9 cellular contexts compared by ENCODE assay signal in genomic region chrX:65644621-65645287, GRCh38. TPM values are rescaled to one million over a fixed set of nuclear protein-coding genes. Genes with fewer than 3 reads are reported as not detected.
DNase-seq lines count a peak whose midpoint lies in the region; ATAC-seq and TF ChIP-seq lines count a peak whose summit lies in the region.
"Had no signal": no experiment of that assay in that cellular context is flagged by ENCODE, and none has a peak within 500 bp of the region (broad histone marks: within the 10 kb centered on the region; RNA-seq: fewer than 3 reads in every experiment).

No MANE protein-coding gene starts in this region.

- no peaks in the 10 kb centered on the region for H3K27me3 Mint-ChIP-seq in CD8-positive, alpha-beta T cell (ENCODE audit: low read depth)
- H3K27me3 Mint-ChIP-seq in immature natural killer cell (ENCODE audit: low read depth in 3 of 3), result peaks cover 0 to 4% (median 4%) of the 10 kb centered on the region in 3 donors
- H3K27me3 Mint-ChIP-seq: activated naive CD8-positive, alpha-beta T cell had no signal

- no peak overlapping the region for H3K27ac Mint-ChIP-seq in CD8-positive, alpha-beta T cell
- H3K27ac Mint-ChIP-seq in immature natural killer cell, result peak overlapping the region in 1 of 6 donors; percentile 1
- H3K27ac Mint-ChIP-seq: activated naive CD8-positive, alpha-beta T cell had no signal

- POLR2A ChIA-PET in CD8-positive, alpha-beta T cell (lab: Charles Lee), result interaction anchor here (1.2 kb wide), 1 partner anchor 369 kb away, joined by 3 read pairs; no protein-coding TSS in a partner anchor

- TF ChIP-seq CTCF in CD8-positive, alpha-beta T cell (IDR thresholded peaks at IDR 0.05), result no peak
- TF ChIP-seq CTCF in epithelial cell of esophagus (IDR thresholded peaks at IDR 0.05; ENCODE audit: insufficient read depth, low read depth, low read length, missing control alignments), result no peak

- H3K27me3 ChIP-seq in CD8-positive, alpha-beta T cell (ENCODE audit: insufficient read depth, low read length), result no peaks in the 10 kb centered on the region
- no peaks in the 10 kb centered on the region for H3K27me3 ChIP-seq in muscle layer of colon (ENCODE audit: control insufficient read depth in 1 of 2, insufficient read depth in 2 of 2, low read length in 2 of 2)

- no peak overlapping the region for H3K9ac ChIP-seq in muscle layer of colon (ENCODE audit: low read length)

- peak in 1 of 7 experiments; percentile 14 for DNase-seq in CD8-positive, alpha-beta T cell
- peak; percentile 47 for DNase-seq in NCI-H446 treated with DMSO at 0.1 percent for 48 hours (lab: John Stamatoyannopoulos, UW)
- peak; percentile 89 for DNase-seq in epithelial cell of esophagus (ENCODE audit: low read depth)
- no peak for DNase-seq in NCI-H2081 treated with DMSO at 0.1 percent for 48 hours (lab: John Stamatoyannopoulos, UW)
- no peak for DNase-seq in immature natural killer cell
- no peak for DNase-seq in effector CD4-positive, alpha-beta T cell

- peak; percentile 40 for ATAC-seq in CD8-positive, alpha-beta T cell
- no peak for ATAC-seq in GM18498 (IDR thresholded peaks at IDR 0.05; ENCODE audit: unreplicated experiment)

- no peak overlapping the region for H3K4me3 Mint-ChIP-seq in CD8-positive, alpha-beta T cell
- H3K4me3 Mint-ChIP-seq in immature natural killer cell, result no peak overlapping the region
- H3K4me3 Mint-ChIP-seq: activated naive CD8-positive, alpha-beta T cell had no signal

- H3K4me3 ChIP-seq in CD8-positive, alpha-beta T cell (ENCODE audit: low read depth, low read length), result no peak overlapping the region
- H3K4me3 ChIP-seq in epithelial cell of esophagus (ENCODE audit: low read length) (no peak overlapping the region), muscle layer of colon (ENCODE audit: low read depth in 1 of 2, low read length in 2 of 2) (no peak overlapping the region)

- no peaks in the 10 kb centered on the region for H3K9me3 Mint-ChIP-seq in CD8-positive, alpha-beta T cell
- no peaks in the 10 kb centered on the region for H3K9me3 Mint-ChIP-seq in immature natural killer cell

- intact Hi-C loops in CD8-positive, alpha-beta T cell (cut with DNase I, micrococcal nuclease), result no loop called here

- H3K4me1 ChIP-seq in CD8-positive, alpha-beta T cell (ENCODE audit: insufficient read depth, low read length), result no peaks in the 10 kb centered on the region
- H3K4me1 ChIP-seq in muscle layer of colon (ENCODE audit: insufficient read depth, low read length), result peaks cover 33% of the 10 kb centered on the region

- CTCF ChIA-PET in CD8-positive, alpha-beta T cell (lab: Charles Lee), result no interaction called here

- H3K36me3 ChIP-seq in CD8-positive, alpha-beta T cell (ENCODE audit: insufficient read depth, low read length), result no peaks in the 10 kb centered on the region
- H3K36me3 ChIP-seq in muscle layer of colon (ENCODE audit: insufficient read depth, low read length), result no peaks in the 10 kb centered on the region

- H3K9me3 ChIP-seq in CD8-positive, alpha-beta T cell (ENCODE audit: low read length), result no peaks in the 10 kb centered on the region
- H3K9me3 ChIP-seq in muscle layer of colon (ENCODE audit: low read length), result no peaks in the 10 kb centered on the region

- H3K4me1 Mint-ChIP-seq in CD8-positive, alpha-beta T cell (ENCODE audit: low read depth), result peaks cover 12% of the 10 kb centered on the region
- peaks cover 8 to 17% of the 10 kb centered on the region in 2 donors for H3K4me1 Mint-ChIP-seq in immature natural killer cell

- H3K27ac ChIP-seq in CD8-positive, alpha-beta T cell (ENCODE audit: low read depth, low read length), result no peak overlapping the region
- H3K27ac ChIP-seq in muscle layer of colon (ENCODE audit: low read depth, low read length), result peak overlapping the region; percentile 58

- H3K36me3 Mint-ChIP-seq in CD8-positive, alpha-beta T cell, result no peaks in the 10 kb centered on the region
- peaks cover 0 to 3% (median 0%) of the 10 kb centered on the region in 3 donors for H3K36me3 Mint-ChIP-seq in immature natural killer cell
- H3K36me3 Mint-ChIP-seq: activated naive CD8-positive, alpha-beta T cell had no signal

RNA-seq across cellular contexts. Expression of gene MSN, which starts 22.7 kb away (rescaled TPM):
- total RNA-seq in CD8-positive, alpha-beta T cell, result 100 to 1,000 TPM; 285 to 286 TPM
- polyA plus RNA-seq in immature natural killer cell, result 1,000 to 10,000 TPM; 1,039 to 1,577 (median 1,568) TPM

Comparison
In these comparisons a context has a peak if more than half of its experiments do, and no peak if none do; other contexts are left out.
1. DNase-seq: peak in NCI-H446 treated with DMSO at 0.1 percent for 48 hours (single experiment) and epithelial cell of esophagus (single experiment); none in NCI-H2081 treated with DMSO at 0.1 percent for 48 hours (single experiment), immature natural killer cell (0 of 3) and effector CD4-positive, alpha-beta T cell (single experiment).